Comparison of ENCODE assay signal across 8 cellular contexts in the genomic region with DNA sequence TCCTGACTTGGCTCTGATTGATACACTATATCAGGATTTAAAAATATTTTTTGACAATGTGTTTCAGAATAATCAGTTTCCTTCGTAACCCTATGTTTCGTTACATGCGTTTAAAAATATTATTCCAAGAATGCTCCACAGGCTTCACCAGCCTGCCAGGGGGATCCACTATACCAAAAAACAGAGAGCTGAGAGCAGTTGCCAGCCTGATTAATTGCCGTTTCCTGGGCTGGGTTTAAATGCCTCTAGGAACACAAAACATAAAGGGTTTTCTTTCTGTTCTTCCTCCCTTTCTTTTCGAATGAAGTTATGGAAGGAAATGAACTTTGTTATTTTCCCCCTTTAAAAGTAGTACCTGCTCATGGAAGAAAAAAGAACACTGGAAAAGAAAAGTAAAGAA. TPM values are rescaled to one million over a fixed set of nuclear protein-coding genes. Genes with fewer than 3 reads are reported as not detected.
DNase-seq lines count a peak whose midpoint lies in the region; ATAC-seq and TF ChIP-seq lines count a peak whose summit lies in the region.

No MANE protein-coding gene starts in this region.

- ATAC-seq in right lobe of liver (no peak), HG03108 (IDR thresholded peaks at IDR 0.05; ENCODE audit: unreplicated experiment) (no peak)

- H3K4me3 ChIP-seq in right lobe of liver = peak overlapping the region in 1 of 3 donors; percentile 1
- H3K4me3 ChIP-seq in thymus (ENCODE audit: low read length) = peak overlapping the region; percentile 39

- peak overlapping the region; percentile 96 for H3K27ac Mint-ChIP-seq in activated T-cell treated with anti-CD3 and anti-CD28 coated beads, Interleukin-2, amount 50 U/mL, for 24 hours

- peaks cover 52% of the 10 kb centered on the region for H3K4me1 Mint-ChIP-seq in activated T-cell treated with anti-CD3 and anti-CD28 coated beads, Interleukin-2, amount 50 U/mL, for 24 hours (ENCODE audit: low read depth)

- H3K27me3 Mint-ChIP-seq in activated T-cell treated with anti-CD3 and anti-CD28 coated beads, Interleukin-2, amount 50 U/mL, for 24 hours = no peaks in the 10 kb centered on the region

- TF ChIP-seq POLR2A in right lobe of liver (IDR thresholded peaks at IDR 0.05) = no peak

- H3K27ac ChIP-seq in adipose tissue (ENCODE audit: low read depth, low read length) (peak overlapping the region; percentile 60), right lobe of liver (peak overlapping the region; percentile 70 to 84 (median 82)), thymus (ENCODE audit: low read depth) (peak overlapping the region; percentile 93)

- no peak for DNase-seq in activated T-cell treated with anti-CD3 and anti-CD28 coated beads, Interleukin-2, amount 50 U/mL, for 24 hours
- DNase-seq in activated T-cell treated with anti-CD3 and anti-CD28 coated beads, Interleukin-2, amount 50 U/mL, for 48 hours = no peak
- DNase-seq in right lobe of liver (no peak), NK-92 (lab: John Stamatoyannopoulos, UW; ENCODE audit: unreplicated experiment) (no peak), glomerular visceral epithelial cell (ENCODE audit: extremely low spot score) (no peak)

- intact Hi-C loops in right lobe of liver (cut with DNase I) = no loop called here

- H3K36me3 ChIP-seq in right lobe of liver = no peaks in the 10 kb centered on the region
- H3K36me3 ChIP-seq in thymus (ENCODE audit: control insufficient read depth, insufficient read depth) = no peaks in the 10 kb centered on the region

- TF ChIP-seq CTCF in right lobe of liver (IDR thresholded peaks at IDR 0.05) = no peak

- H3K9me3 ChIP-seq in right lobe of liver (no peaks in the 10 kb centered on the region), thymus (ENCODE audit: control insufficient read depth) (no peaks in the 10 kb centered on the region)

- peak overlapping the region; percentile 75 for H3K4me3 Mint-ChIP-seq in activated T-cell treated with anti-CD3 and anti-CD28 coated beads, Interleukin-2, amount 50 U/mL, for 24 hours

- 37 to 73% (median 51%) methylated on average over 5 of the region's 5 CpGs for WGBS in adipose tissue, 3 donors
- 55% methylated on average over 5 of the region's 5 CpGs for WGBS in right lobe of liver (ENCODE audit: insufficient coverage, low coverage, low lambda C conversion rate, missing lambda C conversion rate)
- WGBS in thymus = 42% methylated on average over 5 of the region's 5 CpGs

- peaks cover 0 to 39% (median 19%) of the 10 kb centered on the region in 4 donors for H3K4me1 ChIP-seq in right lobe of liver
- H3K4me1 ChIP-seq in thymus (ENCODE audit: control insufficient read depth, insufficient read depth, low read length) = peaks cover 21% of the 10 kb centered on the region

- no peaks in the 10 kb centered on the region for H3K9me3 Mint-ChIP-seq in activated T-cell treated with anti-CD3 and anti-CD28 coated beads, Interleukin-2, amount 50 U/mL, for 24 hours

- no peaks in the 10 kb centered on the region for H3K36me3 Mint-ChIP-seq in activated T-cell treated with anti-CD3 and anti-CD28 coated beads, Interleukin-2, amount 50 U/mL, for 24 hours (ENCODE audit: low read depth)

- no peaks in the 10 kb centered on the region for H3K27me3 ChIP-seq in right lobe of liver
- no peaks in the 10 kb centered on the region for H3K27me3 ChIP-seq in thymus (ENCODE audit: control insufficient read depth, insufficient read depth)

RNA-seq across cellular contexts. Expression of a gene that starts 47.9 kb away (rescaled TPM):
- polyA plus RNA-seq in adipose tissue = 10 to 100 TPM; 17.8 to 54.7 (median 51.5) TPM
- total RNA-seq in right lobe of liver = 10 to 100 TPM; 29.4 to 56.3 (median 49.7) TPM
- polyA plus RNA-seq in thymus = 62.6 TPM
